ENCODE assay signal across 8 cellular contexts in the genomic region with DNA sequence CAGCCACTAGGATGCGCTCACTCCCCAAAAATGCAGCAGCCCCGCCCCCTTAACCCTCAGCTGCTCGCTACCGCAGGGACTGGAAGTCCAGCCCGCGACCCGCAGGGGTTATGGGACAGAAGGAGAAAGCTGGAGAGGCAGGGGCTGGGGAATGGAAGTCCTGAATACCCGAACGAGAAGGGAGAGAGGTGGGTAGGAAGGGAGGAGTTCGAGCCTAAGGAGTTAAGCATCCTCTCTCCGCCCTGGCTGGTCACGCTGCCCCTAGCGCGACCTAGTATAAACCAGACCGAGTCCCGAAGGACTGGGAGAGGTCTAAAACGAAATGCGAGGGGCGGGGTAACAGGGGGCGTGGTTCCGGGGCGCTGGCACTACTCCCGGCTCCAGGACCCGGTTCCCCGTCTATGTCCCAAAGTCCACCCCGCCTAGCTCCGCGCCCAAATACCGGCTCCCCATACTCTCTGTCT. TPM values are rescaled to one million over a fixed set of nuclear protein-coding genes. Genes with fewer than 3 reads are reported as not detected.
DNase-seq lines count a peak whose midpoint lies in the region; TF ChIP-seq lines count a peak whose summit lies in the region.

No MANE protein-coding gene starts in this region.

- H3K4me3 Mint-ChIP-seq in HFFc6: peak overlapping the region; percentile 93

- no peaks in the 10 kb centered on the region for H3K9me3 Mint-ChIP-seq in HFFc6

- WGBS in liver: under 1% methylated on average over 29 of the region's 29 CpGs

- no peaks in the 10 kb centered on the region for H3K27me3 ChIP-seq in duodenal mucosa (ENCODE audit: control insufficient read depth in 1 of 2, insufficient read depth in 2 of 2, low read length in 2 of 2)
- H3K27me3 ChIP-seq in liver (ENCODE audit: control insufficient read depth in 4 of 4, insufficient read depth in 4 of 4, low read length in 3 of 4): no peaks in the 10 kb centered on the region

- no peaks in the 10 kb centered on the region for H3K9me3 ChIP-seq in duodenal mucosa (ENCODE audit: control insufficient read depth in 1 of 2, low read length in 2 of 2)
- no peaks in the 10 kb centered on the region for H3K9me3 ChIP-seq in liver (ENCODE audit: control insufficient read depth in 4 of 4, low read length in 3 of 4)

- peaks cover 4% of the 10 kb centered on the region for H3K27me3 Mint-ChIP-seq in HFFc6 (ENCODE audit: insufficient read depth)

- DNase-seq in DMS53 (lab: John Stamatoyannopoulos, UW) (peak; percentile 94), HFFc6 (peak; percentile 85), NCI-H226 (peak; percentile 79), DMS79 (lab: John Stamatoyannopoulos, UW) (no peak)
- DNase-seq in activated CD4-positive, alpha-beta T cell treated with anti-CD3 and anti-CD28 coated beads, Interleukin-2, amount 50 U/mL, for 4 hours: peak; percentile 75 to 77
- DNase-seq in stimulated activated CD4-positive, alpha-beta T cell treated with anti-CD3 and anti-CD28 coated beads, Interleukin-2, amount 100 ng/mL, for 48 hours: peak; percentile 66 to 68

- H3K9ac ChIP-seq in duodenal mucosa (ENCODE audit: low read depth in 1 of 2, low read length in 2 of 2) (peak overlapping the region; percentile 70 to 96), liver (ENCODE audit: low read depth in 1 of 2, low read length in 2 of 2) (peak overlapping the region; percentile 37 to 62)

- peak overlapping the region; percentile 94 for H3K27ac Mint-ChIP-seq in HFFc6

- H3K4me1 ChIP-seq in duodenal mucosa (ENCODE audit: control insufficient read depth in 1 of 2, insufficient read depth in 2 of 2, low read length in 2 of 2) (peaks cover 50 to 52% of the 10 kb centered on the region in 2 donors), liver (ENCODE audit: control insufficient read depth in 4 of 4, insufficient read depth in 4 of 4, low read length in 3 of 4) (peaks cover 4 to 29% (median 15%) of the 10 kb centered on the region in 4 donors)

- TF ChIP-seq CTCF in HFFc6 (IDR thresholded peaks at IDR 0.05): peak; percentile 75; the same call in 1 of the 2 replicates
- peak; percentile 56 for TF ChIP-seq CTCF in liver (IDR thresholded peaks at IDR 0.05; ENCODE audit: low read depth, low read length, missing input control)

- peaks cover 40% of the 10 kb centered on the region for H3K36me3 Mint-ChIP-seq in HFFc6 (ENCODE audit: low read depth)

- H3K36me3 ChIP-seq in duodenal mucosa (ENCODE audit: control insufficient read depth in 1 of 2, insufficient read depth in 2 of 2, low read length in 2 of 2): peaks cover 31 to 56% of the 10 kb centered on the region in 2 donors
- peaks cover 8 to 33% (median 20%) of the 10 kb centered on the region in 4 donors for H3K36me3 ChIP-seq in liver (ENCODE audit: control insufficient read depth in 4 of 4, insufficient read depth in 3 of 4, low read depth in 1 of 4, low read length in 3 of 4)

- peak; percentile 81 to 90 for TF ChIP-seq RAD21 in liver (IDR thresholded peaks at IDR 0.05)

- H3K27ac ChIP-seq in duodenal mucosa (ENCODE audit: low read depth, low read length) (peak overlapping the region; percentile 96), liver (ENCODE audit: low read depth in 1 of 2, low read length in 2 of 2) (peak overlapping the region; percentile 91 to 92)

- peaks cover 51% of the 10 kb centered on the region for H3K4me1 Mint-ChIP-seq in HFFc6 (ENCODE audit: low read depth)

- H3K4me3 ChIP-seq in duodenal mucosa (ENCODE audit: low read depth in 1 of 2, low read length in 2 of 2) (peak overlapping the region; percentile 81 to 84), liver (ENCODE audit: low read depth in 1 of 3, low read length in 3 of 3) (peak overlapping the region; percentile 73 to 77 (median 73))

TF ChIP-seq in liver, 16 proteins besides CTCF, POLR2A, EP300 and RAD21:
- TF ChIP-seq, protein P1, sequence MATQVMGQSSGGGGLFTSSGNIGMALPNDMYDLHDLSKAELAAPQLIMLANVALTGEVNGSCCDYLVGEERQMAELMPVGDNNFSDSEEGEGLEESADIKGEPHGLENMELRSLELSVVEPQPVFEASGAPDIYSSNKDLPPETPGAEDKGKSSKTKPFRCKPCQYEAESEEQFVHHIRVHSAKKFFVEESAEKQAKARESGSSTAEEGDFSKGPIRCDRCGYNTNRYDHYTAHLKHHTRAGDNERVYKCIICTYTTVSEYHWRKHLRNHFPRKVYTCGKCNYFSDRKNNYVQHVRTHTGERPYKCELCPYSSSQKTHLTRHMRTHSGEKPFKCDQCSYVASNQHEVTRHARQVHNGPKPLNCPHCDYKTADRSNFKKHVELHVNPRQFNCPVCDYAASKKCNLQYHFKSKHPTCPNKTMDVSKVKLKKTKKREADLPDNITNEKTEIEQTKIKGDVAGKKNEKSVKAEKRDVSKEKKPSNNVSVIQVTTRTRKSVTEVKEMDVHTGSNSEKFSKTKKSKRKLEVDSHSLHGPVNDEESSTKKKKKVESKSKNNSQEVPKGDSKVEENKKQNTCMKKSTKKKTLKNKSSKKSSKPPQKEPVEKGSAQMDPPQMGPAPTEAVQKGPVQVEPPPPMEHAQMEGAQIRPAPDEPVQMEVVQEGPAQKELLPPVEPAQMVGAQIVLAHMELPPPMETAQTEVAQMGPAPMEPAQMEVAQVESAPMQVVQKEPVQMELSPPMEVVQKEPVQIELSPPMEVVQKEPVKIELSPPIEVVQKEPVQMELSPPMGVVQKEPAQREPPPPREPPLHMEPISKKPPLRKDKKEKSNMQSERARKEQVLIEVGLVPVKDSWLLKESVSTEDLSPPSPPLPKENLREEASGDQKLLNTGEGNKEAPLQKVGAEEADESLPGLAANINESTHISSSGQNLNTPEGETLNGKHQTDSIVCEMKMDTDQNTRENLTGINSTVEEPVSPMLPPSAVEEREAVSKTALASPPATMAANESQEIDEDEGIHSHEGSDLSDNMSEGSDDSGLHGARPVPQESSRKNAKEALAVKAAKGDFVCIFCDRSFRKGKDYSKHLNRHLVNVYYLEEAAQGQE (IDR thresholded peaks at IDR 0.05): peak; percentile 32
- peak; percentile 58 to 67 for TF ChIP-seq RXRA (IDR thresholded peaks at IDR 0.05)
- TF ChIP-seq YY1 (IDR thresholded peaks at IDR 0.05): peak; percentile 56
- TF ChIP-seq JUND (IDR thresholded peaks at IDR 0.05): peak; percentile 79 to 95
- peak; percentile 58 for TF ChIP-seq SP1 (IDR thresholded peaks at IDR 0.05)
- TF ChIP-seq ATF3 (IDR thresholded peaks at IDR 0.05): peak; percentile 19
- TF ChIP-seq MAX (IDR thresholded peaks at IDR 0.05): peak; percentile 84
- peak; percentile 78 to 81 for TF ChIP-seq HNF4A (conservative IDR thresholded peaks at IDR 0.05)
- no peak for TF ChIP-seq ZBTB33 (IDR thresholded peaks at IDR 0.05)
- no peak for TF ChIP-seq GABPA (IDR thresholded peaks at IDR 0.05 in 1 of 2, conservative IDR thresholded peaks at IDR 0.05 in 1 of 2)
- peak; percentile 59 for TF ChIP-seq HNF4G (IDR thresholded peaks at IDR 0.05)

RNA-seq across cellular contexts. Expression of gene DDAH2, which starts 0.4 kb away (rescaled TPM):
- 10 to 100 TPM; 44.0 to 47.8 (median 46.0) TPM for total RNA-seq in HFFc6 (2021; fragmentation: NEBNext Ultra II Directional; extraction: Animal tissue kit (Norgen Biotek cat#: 25700))
- total RNA-seq in liver: 10 to 100 TPM; 23.8 to 31.4 TPM
- polyA plus RNA-seq in liver: 10 to 100 TPM; 19.8 to 22.6 TPM

RNA-seq across cellular contexts. Expression of gene MPIG6B, which starts 6.4 kb away (rescaled TPM):
- total RNA-seq in HFFc6 (2021; fragmentation: NEBNext Ultra II Directional; extraction: Animal tissue kit (Norgen Biotek cat#: 25700)): not detected
- 10 to 100 TPM in 1 of 2 donors, under 1 TPM in 1; 0.08 to 10.7 TPM for total RNA-seq in liver
- under 1 TPM; 0.15 to 0.33 TPM for polyA plus RNA-seq in liver

RNA-seq across cellular contexts. Expression of gene CLIC1, which starts 6.8 kb away (rescaled TPM):
- 100 to 1,000 TPM; 638 to 833 (median 745) TPM for total RNA-seq in HFFc6 (2021; fragmentation: NEBNext Ultra II Directional; extraction: Animal tissue kit (Norgen Biotek cat#: 25700))
- total RNA-seq in liver: 100 to 1,000 TPM in 1 of 2 donors, 10 to 100 TPM in 1; 56.5 to 124 TPM
- 10 to 100 TPM; 63.7 to 65.2 TPM for polyA plus RNA-seq in liver

RNA-seq across cellular contexts. Expression of gene LY6G6C, which starts 8.0 kb away (rescaled TPM):
- not detected for total RNA-seq in HFFc6 (2021; fragmentation: NEBNext Ultra II Directional; extraction: Animal tissue kit (Norgen Biotek cat#: 25700))
- not detected for total RNA-seq in liver
- polyA plus RNA-seq in liver: not detected

RNA-seq across cellular contexts. Expression of gene MSH5, which starts 10.3 kb away (rescaled TPM):
- 10 to 100 TPM in 4 of 6 experiments, 1 to 10 TPM in 2; 7.4 to 14.8 (median 12.6) TPM for total RNA-seq in HFFc6 (2021; fragmentation: NEBNext Ultra II Directional; extraction: Animal tissue kit (Norgen Biotek cat#: 25700))
- total RNA-seq in liver: 1 to 10 TPM; 5.9 to 6.4 TPM
- 1 to 10 TPM; 1.2 to 2.2 TPM for polyA plus RNA-seq in liver

Comparison
In these comparisons a context has a peak if more than half of its experiments do, and no peak if none do; other contexts are left out.
1. RNA of gene CLIC1, which starts 6.8 kb away (total RNA-seq): 638 to 833 TPM in HFFc6; 56.5 to 124 TPM in liver; every median in the first group is over 4 times any median in the second.